Comparison of ENCODE assay signal across 26 cellular contexts in genomic region chr3:43025423-43025822, GRCh38. TPM values are rescaled to one million over a fixed set of nuclear protein-coding genes. Genes with fewer than 3 reads are reported as not detected.
DNase-seq lines count a peak whose midpoint lies in the region; ATAC-seq and TF ChIP-seq lines count a peak whose summit lies in the region.
"Had no signal": no experiment of that assay in that cellular context is flagged by ENCODE, and none has a peak within 500 bp of the region (broad histone marks: within the 10 kb centered on the region; RNA-seq: fewer than 3 reads in every experiment).

No MANE protein-coding gene starts in this region.

- H3K4me3 ChIP-seq in CD8-positive, alpha-beta memory T cell (ENCODE audit: low read length): peak overlapping the region; percentile 2
- no peak overlapping the region for H3K4me3 ChIP-seq in coronary artery
- H3K4me3 ChIP-seq: lung, psoas muscle, upper lobe of left lung had no signal

- H3K36me3 Mint-ChIP-seq in CD8-positive, alpha-beta memory T cell: peaks cover 0 to 2% (median 0%) of the 10 kb centered on the region in 3 donors
- peaks cover 0 to 3% (median 2%) of the 10 kb centered on the region in 3 donors for H3K36me3 Mint-ChIP-seq in naive thymus-derived CD8-positive, alpha-beta T cell
- H3K36me3 Mint-ChIP-seq: brain had no signal

- no peak for ATAC-seq in naive thymus-derived CD8-positive, alpha-beta T cell
- ATAC-seq in GM21737 (IDR thresholded peaks at IDR 0.05; ENCODE audit: unreplicated experiment): no peak
- ATAC-seq: esophagus mucosa, psoas muscle had no signal

- H3K9me3 ChIP-seq in CD8-positive, alpha-beta memory T cell (ENCODE audit: low read length): no peaks in the 10 kb centered on the region
- H3K9me3 ChIP-seq in KOPT-K1 (ENCODE audit: insufficient read depth, low read length, poor library complexity, severe bottlenecking): peaks cover 23% of the 10 kb centered on the region
- H3K9me3 ChIP-seq: neutrophil, psoas muscle, upper lobe of left lung had no signal

- H3K27ac ChIP-seq in CD8-positive, alpha-beta memory T cell (ENCODE audit: low read depth, low read length): no peak overlapping the region
- H3K27ac ChIP-seq in KOPT-K1 (ENCODE audit: low read depth, low read length, poor library complexity, severe bottlenecking) (peak overlapping the region; percentile 96), coronary artery (no peak overlapping the region)
- H3K27ac ChIP-seq: neutrophil, psoas muscle, upper lobe of left lung had no signal

- peaks cover 0 to 3% (median 0%) of the 10 kb centered on the region in 5 donors for H3K9me3 Mint-ChIP-seq in CD8-positive, alpha-beta memory T cell
- peaks cover 0 to 11% (median 3%) of the 10 kb centered on the region in 9 donors for H3K9me3 Mint-ChIP-seq in naive thymus-derived CD8-positive, alpha-beta T cell
- H3K9me3 Mint-ChIP-seq: activated CD4-positive, alpha-beta T cell treated with anti-CD3 and anti-CD28 coated beads, Interleukin-2, amount 10 ng/mL, durations not matched to agents 24 days and 14 days; activated T-helper 2 cell treated with anti-CD3 and anti-CD28 coated beads, Interferon-gamma antibody, Interleukin-2, Interleukin-4, amounts not matched to agents 10 μg/mL and 5 μg/mL and 100 μg/mL, durations not matched to agents 14 hours and 24 hours and 36 hours had no signal

- no peaks in the 10 kb centered on the region for H3K36me3 ChIP-seq in CD8-positive, alpha-beta memory T cell (ENCODE audit: insufficient read depth, low read length)
- no peaks in the 10 kb centered on the region for H3K36me3 ChIP-seq in KOPT-K1 (ENCODE audit: insufficient read depth, low read length)
- H3K36me3 ChIP-seq: neutrophil, upper lobe of left lung had no signal

- peaks cover 0 to 1% of the 10 kb centered on the region in 2 donors for H3K27me3 Mint-ChIP-seq in CD8-positive, alpha-beta memory T cell
- no peaks in the 10 kb centered on the region for H3K27me3 Mint-ChIP-seq in naive thymus-derived CD8-positive, alpha-beta T cell

- peaks cover 58% of the 10 kb centered on the region for H3K4me1 ChIP-seq in CD8-positive, alpha-beta memory T cell (ENCODE audit: insufficient read depth, low read length)
- H3K4me1 ChIP-seq: psoas muscle, upper lobe of left lung had no signal

- peaks cover 60 to 66% (median 62%) of the 10 kb centered on the region in 3 donors for H3K4me1 Mint-ChIP-seq in CD8-positive, alpha-beta memory T cell
- H3K4me1 Mint-ChIP-seq in naive thymus-derived CD8-positive, alpha-beta T cell: peaks cover 45 to 89% (median 75%) of the 10 kb centered on the region in 4 donors
- H3K4me1 Mint-ChIP-seq: brain had no signal

- H3K27me3 ChIP-seq in CD8-positive, alpha-beta memory T cell (ENCODE audit: insufficient read depth, low read length, poor library complexity, severe bottlenecking): no peaks in the 10 kb centered on the region
- H3K27me3 ChIP-seq: neutrophil, upper lobe of left lung had no signal

- TF ChIP-seq CTCF in coronary artery (IDR thresholded peaks at IDR 0.05): no peak

- DNase-seq in CD8-positive, alpha-beta memory T cell: no peak
- DNase-seq in coronary artery (ENCODE audit: low spot score) (peak; percentile 17), HT-29 (ENCODE audit: low spot score) (no peak), activated gamma-delta T cell (lab: John Stamatoyannopoulos, UW) (no peak), GM03348 (ENCODE audit: low spot score) (no peak)
- DNase-seq in naive thymus-derived CD8-positive, alpha-beta T cell: no peak
- DNase-seq: activated CD4-positive, alpha-beta T cell treated with anti-CD3 and anti-CD28 coated beads, Interleukin-2, amount 10 ng/mL, durations not matched to agents 24 days and 14 days; DMS153; effector memory CD4-positive, alpha-beta T cell; hippocampal formation; KG1; MV-4-11; NCI-H146; NCI-H510A treated with DMSO at 0.1 percent for 48 hours; psoas muscle; upper lobe of left lung had no signal

- CTCF ChIA-PET in CD8-positive, alpha-beta memory T cell (lab: Charles Lee): no interaction called here

- POLR2A ChIA-PET in CD8-positive, alpha-beta memory T cell (lab: Charles Lee): no interaction called here
- POLR2A ChIA-PET in naive thymus-derived CD8-positive, alpha-beta T cell (lab: Charles Lee): interaction anchor here (1.2 to 1.9 kb wide), 2 partner anchors 78 to 261 kb away, joined by 3 to 5 read pairs; partner anchors contain the start of gene SNRK

- H3K4me3 Mint-ChIP-seq in CD8-positive, alpha-beta memory T cell: peak overlapping the region in 2 of 7 donors; percentile 6 to 68
- peak overlapping the region in 8 of 10 donors; percentile 16 to 84 (median 80) for H3K4me3 Mint-ChIP-seq in naive thymus-derived CD8-positive, alpha-beta T cell
- H3K4me3 Mint-ChIP-seq: activated CD4-positive, alpha-beta T cell treated with anti-CD3 and anti-CD28 coated beads, Interleukin-2, amount 10 ng/mL, durations not matched to agents 24 days and 14 days; brain had no signal

- H3K27ac Mint-ChIP-seq in CD8-positive, alpha-beta memory T cell: peak overlapping the region in 6 of 8 donors; percentile 61 to 94 (median 86)
- H3K27ac Mint-ChIP-seq in naive thymus-derived CD8-positive, alpha-beta T cell: peak overlapping the region; percentile 93 to 97 (median 95)
- H3K27ac Mint-ChIP-seq: activated CD4-positive, alpha-beta T cell treated with anti-CD3 and anti-CD28 coated beads, Interleukin-2, amount 10 ng/mL, durations not matched to agents 24 days and 14 days; activated T-helper 2 cell treated with anti-CD3 and anti-CD28 coated beads, Interferon-gamma antibody, Interleukin-2, Interleukin-4, amounts not matched to agents 10 μg/mL and 5 μg/mL and 100 μg/mL, durations not matched to agents 14 hours and 24 hours and 36 hours; brain had no signal

RNA-seq across cellular contexts. Expression of gene GASK1A, which starts 46.3 kb away (rescaled TPM):
- not detected for total RNA-seq in CD8-positive, alpha-beta memory T cell
- not detected for polyA plus RNA-seq in CD8-positive, alpha-beta memory T cell
- under 1 TPM in 1 of 2 experiments, not detected in 1; 0.14 TPM for total RNA-seq in naive thymus-derived CD8-positive, alpha-beta T cell
- polyA plus RNA-seq in naive thymus-derived CD8-positive, alpha-beta T cell: under 1 TPM in 1 of 3 donors, not detected in 2; 0.09 TPM
- total RNA-seq in HT-29 (2014; rRNA removed; shearing (Covaris generic)): 0.18 TPM in 1 of 2 replicates, not detected in the other
- total RNA-seq: activated CD4-positive, alpha-beta T cell treated with anti-CD3 and anti-CD28 coated beads, Interleukin-2, amount 10 ng/mL, durations not matched to agents 24 days and 14 days; activated T-helper 2 cell treated with anti-CD3 and anti-CD28 coated beads, Interferon-gamma antibody, Interleukin-2, Interleukin-4, amounts not matched to agents 10 μg/mL and 5 μg/mL and 100 μg/mL, durations not matched to agents 14 hours and 24 hours and 36 hours; RPMI7951; SK-MEL-5; T-helper 1 cell treated with Interleukin-12 subunit alpha and Interleukin-12 subunit beta and Interleukin-4 antibody, amounts not matched to agents 30 ng/mL and 1 ng/mL, for 36 hours had no signal
